ENCODE assay signal across 8 cellular contexts in genomic region chr14:39469094-39469710, GRCh38. TPM values are rescaled to one million over a fixed set of nuclear protein-coding genes. Genes with fewer than 3 reads are reported as not detected.
DNase-seq lines count a peak whose midpoint lies in the region; ATAC-seq and TF ChIP-seq lines count a peak whose summit lies in the region.

No MANE protein-coding gene starts in this region.

- H3K9me3 ChIP-seq in RWPE2 (ENCODE audit: severe bottlenecking): peaks cover 4% of the 10 kb centered on the region

- H3K27me3 ChIP-seq in RWPE2 (ENCODE audit: insufficient read depth, poor library complexity, severe bottlenecking): peaks cover 7% of the 10 kb centered on the region

- H3K27me3 Mint-ChIP-seq in Calu3 (ENCODE audit: unreplicated experiment) (no peaks in the 10 kb centered on the region), type B pancreatic cell (no peaks in the 10 kb centered on the region)

- H3K4me3 ChIP-seq in RWPE2 (ENCODE audit: severe bottlenecking): no peak overlapping the region

- H3K27ac Mint-ChIP-seq in Calu3 (ENCODE audit: unreplicated experiment) (no peak overlapping the region), type B pancreatic cell (no peak overlapping the region)

- DNase-seq in Calu3 (peak; percentile 19), RWPE2 (ENCODE audit: low spot score) (no peak), fibroblast of peridontal ligament (ENCODE audit: extremely low read depth) (peak; percentile 8), type B pancreatic cell (ENCODE audit: extremely low spot score, unreplicated experiment) (no peak), G401 (ENCODE audit: low spot score) (no peak), foreskin melanocyte (no peak)

- H3K36me3 Mint-ChIP-seq in Calu3 (ENCODE audit: insufficient read depth, unreplicated experiment) (no peaks in the 10 kb centered on the region), type B pancreatic cell (no peaks in the 10 kb centered on the region)

- peak; percentile 96 for ATAC-seq in GM18870 (IDR thresholded peaks at IDR 0.05; ENCODE audit: unreplicated experiment)
- ATAC-seq in HG02981 (IDR thresholded peaks at IDR 0.05; ENCODE audit: unreplicated experiment): peak; percentile 95
- ATAC-seq in RWPE2 (ENCODE audit: low read depth): peak; percentile 41; the same call in 2 of the 3 replicates

- no peaks in the 10 kb centered on the region for H3K36me3 ChIP-seq in RWPE2 (ENCODE audit: low read depth)

- CTCF ChIA-PET in Calu3 (lab: Charles Lee): no interaction called here

- H3K4me3 Mint-ChIP-seq in Calu3 (ENCODE audit: low read depth, unreplicated experiment) (no peak overlapping the region), type B pancreatic cell (no peak overlapping the region)

- no peak overlapping the region for H3K27ac ChIP-seq in RWPE2 (ENCODE audit: poor library complexity, severe bottlenecking)

- no TSS peak for BruUV-seq in Calu3 (replicated peaks; lab: Mats Ljungman, UMichigan)

- no peaks in the 10 kb centered on the region for H3K9me3 Mint-ChIP-seq in Calu3 (ENCODE audit: low read depth, unreplicated experiment)
- no peaks in the 10 kb centered on the region for H3K9me3 Mint-ChIP-seq in type B pancreatic cell

- intact Hi-C loops in Calu3 (cut with micrococcal nuclease; ENCODE audit: unreplicated experiment): no loop called here

- no peaks in the 10 kb centered on the region for H3K4me1 ChIP-seq in RWPE2 (ENCODE audit: insufficient read depth, poor library complexity, severe bottlenecking)

- TF ChIP-seq CTCF in Calu3 (IDR thresholded peaks at IDR 0.05; ENCODE audit: unreplicated experiment): no peak
- TF ChIP-seq CTCF in RWPE2 (IDR thresholded peaks at IDR 0.05; ENCODE audit: poor library complexity, severe bottlenecking): no peak
- TF ChIP-seq CTCF in type B pancreatic cell (conservative IDR thresholded peaks at IDR 0.05): peak; percentile 57

- in situ Hi-C loops in G401 (cut with HindIII; ENCODE audit: low sequenced_read_pairs): no loop called here

- H3K4me1 Mint-ChIP-seq in Calu3 (ENCODE audit: low read depth, unreplicated experiment) (no peaks in the 10 kb centered on the region), type B pancreatic cell (ENCODE audit: unreplicated experiment) (no peaks in the 10 kb centered on the region)

RNA-seq across cellular contexts. Expression of gene FBXO33, which starts 37.0 kb away (rescaled TPM):
- total RNA-seq in Calu3 (2022): 8.6 and 9.1 TPM in 2 replicates
- total RNA-seq in type B pancreatic cell (ENCODE audit: low replicate concordance): 9.9 and 11.7 TPM in 2 replicates
- 8.1 and 24.5 TPM in 2 replicates for total RNA-seq in G401 (2014; rRNA removed; shearing (Covaris generic))

Comparison
In these comparisons a context has a peak if more than half of its experiments do, and no peak if none do; other contexts are left out.
1. DNase-seq: peak in Calu3 (single experiment) and fibroblast of peridontal ligament (single experiment); none in RWPE2 (single experiment), type B pancreatic cell (single experiment), G401 (single experiment) and foreskin melanocyte (single experiment).
2. ATAC-seq: peak in every context shown above with its lines; median percentile 96 in GM18870; 95 in HG02981; 41 in RWPE2.